In genomic region chr1:17575786-17576584, GRCh38 we compare ENCODE assay signal across 15 cellular contexts. TPM values are rescaled to one million over a fixed set of nuclear protein-coding genes. Genes with fewer than 3 reads are reported as not detected.
DNase-seq lines count a peak whose midpoint lies in the region; ATAC-seq and TF ChIP-seq lines count a peak whose summit lies in the region.
"Had no signal": no experiment of that assay in that cellular context is flagged by ENCODE, and none has a peak within 500 bp of the region (broad histone marks: within the 10 kb centered on the region; RNA-seq: fewer than 3 reads in every experiment).

No MANE protein-coding gene starts in this region.

- H3K9me3 ChIP-seq in WERI-Rb-1 (ENCODE audit: severe bottlenecking) (no peaks in the 10 kb centered on the region), hepatocyte (ENCODE audit: low read depth) (no peaks in the 10 kb centered on the region)

- H3K27me3 ChIP-seq in WERI-Rb-1 (ENCODE audit: insufficient read depth, low read depth, severe bottlenecking), result no peaks in the 10 kb centered on the region
- no peaks in the 10 kb centered on the region for H3K27me3 ChIP-seq in hepatocyte
- H3K27me3 ChIP-seq in rectal smooth muscle tissue (ENCODE audit: control insufficient read depth, insufficient read depth, low read length), result peaks cover 3% of the 10 kb centered on the region

- H3K36me3 Mint-ChIP-seq in natural killer cell treated with Interleukin-12 subunit alpha and Interleukin-12 subunit beta and Interleukin-15 and Interleukin-18, amount 100 ng/mL, for 72 hours, result no peaks in the 10 kb centered on the region
- H3K36me3 Mint-ChIP-seq: activated naive CD8-positive, alpha-beta T cell had no signal

- no peaks in the 10 kb centered on the region for H3K4me1 Mint-ChIP-seq in natural killer cell treated with Interleukin-12 subunit alpha and Interleukin-12 subunit beta and Interleukin-15 and Interleukin-18, amount 100 ng/mL, for 72 hours (ENCODE audit: low read depth in 2 of 2)
- H3K4me1 Mint-ChIP-seq: activated B cell treated with CpG ODN at 0.5 μM for 24 hours had no signal

- H3K36me3 ChIP-seq in WERI-Rb-1, result no peaks in the 10 kb centered on the region
- no peaks in the 10 kb centered on the region for H3K36me3 ChIP-seq in hepatocyte (replicated peaks; ENCODE audit: insufficient read depth, low read depth)
- no peaks in the 10 kb centered on the region for H3K36me3 ChIP-seq in rectal smooth muscle tissue (ENCODE audit: control insufficient read depth, insufficient read depth, low read length)

- no peak overlapping the region for H2AFZ ChIP-seq in hepatocyte

- 76% methylated on average over 15 of the region's 16 CpGs for WGBS in hepatocyte (ENCODE audit: low lambda C conversion rate, missing lambda C conversion rate)

- TF ChIP-seq CTCF in WERI-Rb-1 (IDR thresholded peaks at IDR 0.05; ENCODE audit: low read depth, low read length), result no peak
- no peak for TF ChIP-seq CTCF in hepatocyte (IDR thresholded peaks at IDR 0.05; ENCODE audit: poor library complexity)

- no peaks in the 10 kb centered on the region for H3K9me2 ChIP-seq in hepatocyte (replicated peaks; ENCODE audit: insufficient read depth)

- H3K4me2 ChIP-seq in hepatocyte, result peak overlapping the region; percentile 54

- H3K27ac ChIP-seq in WERI-Rb-1 (peak overlapping the region; percentile 29; the same call in 1 of the 2 replicates), hepatocyte (peak overlapping the region; percentile 88), rectal smooth muscle tissue (ENCODE audit: low read depth, low read length) (peak overlapping the region; percentile 14)

- no peak for ATAC-seq in natural killer cell treated with Interleukin-12 subunit alpha and Interleukin-12 subunit beta and Interleukin-15 and Interleukin-18, amount 100 ng/mL, for 72 hours
- no peak for ATAC-seq in HG02623 (IDR thresholded peaks at IDR 0.05; ENCODE audit: unreplicated experiment)
- ATAC-seq: SK-N-SH treated with all-trans-retinoic acid at 6 μM for 48 hours had no signal

- peaks cover 39% of the 10 kb centered on the region for H3K79me2 ChIP-seq in hepatocyte

- H3K4me3 ChIP-seq in WERI-Rb-1 (ENCODE audit: low read depth, low read length) (no peak overlapping the region), hepatocyte (no peak overlapping the region), rectal smooth muscle tissue (ENCODE audit: low read length) (no peak overlapping the region)

- H4K20me1 ChIP-seq in hepatocyte (ENCODE audit: insufficient read depth, poor library complexity, severe bottlenecking), result no peaks in the 10 kb centered on the region

- no peaks in the 10 kb centered on the region for H3K9me3 Mint-ChIP-seq in natural killer cell treated with Interleukin-12 subunit alpha and Interleukin-12 subunit beta and Interleukin-15 and Interleukin-18, amount 100 ng/mL, for 72 hours
- H3K9me3 Mint-ChIP-seq: activated B cell treated with CpG ODN at 0.5 μM for 24 hours had no signal

- H3K4me3 Mint-ChIP-seq in natural killer cell treated with Interleukin-12 subunit alpha and Interleukin-12 subunit beta and Interleukin-15 and Interleukin-18, amount 100 ng/mL, for 72 hours, result no peak overlapping the region
- H3K4me3 Mint-ChIP-seq: activated B cell treated with CpG ODN at 0.5 μM for 24 hours; activated naive CD8-positive, alpha-beta T cell had no signal

- H3K27ac Mint-ChIP-seq in natural killer cell treated with Interleukin-12 subunit alpha and Interleukin-12 subunit beta and Interleukin-15 and Interleukin-18, amount 100 ng/mL, for 72 hours, result no peak overlapping the region
- H3K27ac Mint-ChIP-seq: activated B cell treated with CpG ODN at 0.5 μM for 24 hours had no signal

- H3K4me1 ChIP-seq in hepatocyte (ENCODE audit: insufficient read depth) (peaks cover 38% of the 10 kb centered on the region), rectal smooth muscle tissue (ENCODE audit: control insufficient read depth, insufficient read depth, low read length) (peaks cover 8% of the 10 kb centered on the region)

- peak; percentile 93 for DNase-seq in DMS53 (lab: John Stamatoyannopoulos, UW)
- DNase-seq in WERI-Rb-1, result no peak
- peak; percentile 53 for DNase-seq in hepatocyte (ENCODE audit: low spot score)
- DNase-seq in GM19240 (ENCODE audit: insufficient read length, low spot score), result no peak
- DNase-seq in NCI-H2196 treated with DMSO at 0.1 percent for 48 hours (lab: John Stamatoyannopoulos, UW; ENCODE audit: unreplicated experiment), result no peak
- DNase-seq in natural killer cell treated with Interleukin-12 subunit alpha and Interleukin-12 subunit beta and Interleukin-15 and Interleukin-18, amount 100 ng/mL, for 72 hours (ENCODE audit: low spot score), result no peak
- DNase-seq: activated B cell treated with CpG ODN at 0.5 μM for 24 hours, DMS79, erythroblast, hippocampal formation, occipital lobe had no signal

- H3K27me3 Mint-ChIP-seq in natural killer cell treated with Interleukin-12 subunit alpha and Interleukin-12 subunit beta and Interleukin-15 and Interleukin-18, amount 100 ng/mL, for 72 hours, result peaks cover under 1 to 4% of the 10 kb centered on the region in 2 donors

- H3K9ac ChIP-seq in rectal smooth muscle tissue (ENCODE audit: low read length), result no peak overlapping the region

RNA-seq across cellular contexts. Expression of gene ARHGEF10L, which starts 36.5 kb away (rescaled TPM):
- total RNA-seq in hepatocyte, result 33.0 and 48.3 TPM in 2 replicates
- polyA plus RNA-seq in hepatocyte, result 40.4 and 48.2 TPM in 2 replicates
- not detected for total RNA-seq in natural killer cell treated with Interleukin-12 subunit alpha and Interleukin-12 subunit beta and Interleukin-15 and Interleukin-18, amount 100 ng/mL, for 72 hours

Comparison
In these comparisons a context has a peak if more than half of its experiments do, and no peak if none do; other contexts are left out.
1. DNase-seq: peak in DMS53 (single experiment) and hepatocyte (single experiment); none in WERI-Rb-1 (single experiment), GM19240 (single experiment), NCI-H2196 treated with DMSO at 0.1 percent for 48 hours (single experiment) and natural killer cell treated with Interleukin-12 subunit alpha and Interleukin-12 subunit beta and Interleukin-15 and Interleukin-18, amount 100 ng/mL, for 72 hours (single experiment).
2. H3K27ac ChIP-seq: peak in every context shown above with its lines; median percentile 88 in hepatocyte; 29 in WERI-Rb-1; 14 in rectal smooth muscle tissue.
3. RNA of gene ARHGEF10L, which starts 36.5 kb away (total RNA-seq): 33.0 to 48.3 TPM in hepatocyte; not detected in natural killer cell treated with Interleukin-12 subunit alpha and Interleukin-12 subunit beta and Interleukin-15 and Interleukin-18, amount 100 ng/mL, for 72 hours; every median in the first group is over 10 times any median in the second.